Comparison of ENCODE assay signal across 8 cellular contexts in the genomic region with DNA sequence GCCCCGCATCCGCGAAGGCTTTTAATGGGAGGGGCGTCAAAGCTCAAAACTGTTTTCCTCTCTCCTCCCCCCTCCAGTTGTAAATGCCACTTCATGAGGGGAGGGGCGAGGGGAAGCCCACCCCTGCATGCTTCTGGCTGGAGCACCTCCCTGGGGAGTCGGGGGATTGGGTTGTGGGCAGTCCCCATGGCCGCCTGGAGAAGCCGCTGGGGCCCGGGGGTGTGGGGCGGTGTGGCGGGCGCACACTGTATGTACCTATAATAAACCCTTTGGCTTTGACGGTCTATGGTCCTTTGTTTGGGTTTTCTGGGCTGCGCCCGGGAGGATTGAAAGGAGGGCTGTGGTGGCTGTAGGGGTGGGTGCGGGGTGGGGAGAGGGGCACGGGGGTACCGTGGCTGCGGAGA. TPM values are rescaled to one million over a fixed set of nuclear protein-coding genes. Genes with fewer than 3 reads are reported as not detected.
A peak's percentile ranks its signal among the peaks of the same experiment; 100 is the strongest.
DNase-seq lines count a peak whose midpoint lies in the region; ATAC-seq and TF ChIP-seq lines count a peak whose summit lies in the region.

No MANE protein-coding gene starts in this region.

- POLR2A ChIA-PET in CD4-positive, alpha-beta T cell (lab: Charles Lee) = interaction anchor here (0.7 to 1.3 kb wide), 2 partner anchors 28 to 29 kb away, joined by 3 to 4 read pairs; no protein-coding TSS in a partner anchor

- no peaks in the 10 kb centered on the region for H3K27me3 Mint-ChIP-seq in CD4-positive, alpha-beta T cell
- H3K27me3 Mint-ChIP-seq in chondrocyte (ENCODE audit: low read depth) = no peaks in the 10 kb centered on the region

- H3K4me3 Mint-ChIP-seq in CD4-positive, alpha-beta T cell = peak overlapping the region; percentile 94
- peak overlapping the region; percentile 88 for H3K4me3 Mint-ChIP-seq in chondrocyte (ENCODE audit: unreplicated experiment)

- ATAC-seq in CD4-positive, alpha-beta T cell (ENCODE audit: poor library complexity) = peak; percentile 32
- ATAC-seq in GM21515 (IDR thresholded peaks at IDR 0.05; ENCODE audit: unreplicated experiment) (peak; percentile 7), GM18858 (IDR thresholded peaks at IDR 0.05; ENCODE audit: unreplicated experiment) (no peak)

- no peaks in the 10 kb centered on the region for H3K9me3 Mint-ChIP-seq in CD4-positive, alpha-beta T cell
- H3K9me3 Mint-ChIP-seq in chondrocyte (ENCODE audit: low read depth) = no peaks in the 10 kb centered on the region

- no peak overlapping the region for H3K4me3 ChIP-seq in mucosa of stomach (ENCODE audit: low read length)

- H3K4me1 Mint-ChIP-seq in CD4-positive, alpha-beta T cell (ENCODE audit: low read depth) = peaks cover 33% of the 10 kb centered on the region
- H3K4me1 Mint-ChIP-seq in chondrocyte (ENCODE audit: low read depth) = peaks cover 15% of the 10 kb centered on the region

- H3K9me3 ChIP-seq in CD4-positive, alpha-beta T cell (ENCODE audit: control insufficient read depth, low read length) = no peaks in the 10 kb centered on the region
- H3K9me3 ChIP-seq in mucosa of stomach (ENCODE audit: control insufficient read depth, low read length) = no peaks in the 10 kb centered on the region

- peak overlapping the region; percentile 83 for H3K27ac Mint-ChIP-seq in CD4-positive, alpha-beta T cell
- H3K27ac Mint-ChIP-seq in chondrocyte (ENCODE audit: unreplicated experiment) = no peak overlapping the region

- peaks cover 38% of the 10 kb centered on the region for H3K36me3 Mint-ChIP-seq in CD4-positive, alpha-beta T cell (ENCODE audit: low read depth)
- H3K36me3 Mint-ChIP-seq in chondrocyte (ENCODE audit: low read depth) = peaks cover 7% of the 10 kb centered on the region

- TF ChIP-seq CTCF in CD4-positive, alpha-beta T cell (IDR thresholded peaks at IDR 0.05) = no peak
- TF ChIP-seq CTCF in chondrocyte (IDR thresholded peaks at IDR 0.05) = no peak

- H3K9ac ChIP-seq in mucosa of stomach (ENCODE audit: low read length) = peak overlapping the region; percentile 50

- intact Hi-C loops in CD4-positive, alpha-beta T cell (cut with DNase I, micrococcal nuclease) = loop anchor here (2.0 to 5.0 kb wide), 4 partner anchors 19 to 129 kb away; a partner anchor contains a TSS

- H3K27me3 ChIP-seq in CD4-positive, alpha-beta T cell (ENCODE audit: control insufficient read depth, insufficient read depth, low read length) = no peaks in the 10 kb centered on the region
- no peaks in the 10 kb centered on the region for H3K27me3 ChIP-seq in mucosa of stomach (ENCODE audit: control insufficient read depth, insufficient read depth, low read length)

- peak in 3 of 10 experiments; percentile 17 to 33 (median 17) for DNase-seq in CD4-positive, alpha-beta T cell
- DNase-seq in NCI-H82 (lab: John Stamatoyannopoulos, UW) (peak; percentile 89), chondrocyte (ENCODE audit: low spot score) (no peak), kidney glomerular epithelial cell (lab: John Stamatoyannopoulos, UW) (no peak), NCI-H774 (lab: John Stamatoyannopoulos, UW) (no peak)

- H3K36me3 ChIP-seq in mucosa of stomach (ENCODE audit: control insufficient read depth, insufficient read depth, low read length) = no peaks in the 10 kb centered on the region

- H3K27ac ChIP-seq in CD4-positive, alpha-beta T cell (ENCODE audit: low read depth, low read length) = peak overlapping the region; percentile 46

- H3K4me1 ChIP-seq in mucosa of stomach (ENCODE audit: control insufficient read depth, insufficient read depth, low read length) = peaks cover 16% of the 10 kb centered on the region

- CTCF ChIA-PET in CD4-positive, alpha-beta T cell (lab: Charles Lee) = no interaction called here

RNA-seq across cellular contexts. Expression of a gene that starts 0.5 kb away (rescaled TPM):
- 10 to 100 TPM; 82.5 to 92.9 TPM for total RNA-seq in CD4-positive, alpha-beta T cell
- total RNA-seq in chondrocyte = 40.9 to 47.8 TPM (median 46.8 TPM) in 3 replicates

RNA-seq across cellular contexts. Expression of a gene that starts 25.0 kb away (rescaled TPM):
- 100 to 1,000 TPM; 116 to 134 TPM for total RNA-seq in CD4-positive, alpha-beta T cell
- total RNA-seq in chondrocyte = 161 to 311 TPM (median 163 TPM) in 3 replicates
